ENCODE assay signal across 14 cellular contexts in genomic region chr18:76484749-76485387, GRCh38. TPM values are rescaled to one million over a fixed set of nuclear protein-coding genes. Genes with fewer than 3 reads are reported as not detected.
DNase-seq lines count a peak whose midpoint lies in the region; ATAC-seq, FAIRE-seq and TF ChIP-seq lines count a peak whose summit lies in the region.
"Had no signal": no experiment of that assay in that cellular context is flagged by ENCODE, and none has a peak within 500 bp of the region (broad histone marks: within the 10 kb centered on the region; RNA-seq: fewer than 3 reads in every experiment).

No MANE protein-coding gene starts in this region.

- intact Hi-C loops in GM12878 (cut with micrococcal nuclease; ENCODE audit: unreplicated experiment) (loop anchor here (10.0 kb wide), 1 partner anchor 1280 kb away; the partner anchor contains the start of gene PTGR3), lower leg skin (cut with DNase I; ENCODE audit: low total_unique reads) (no loop called here)

- TF ChIP-seq EP300 in GM12878 (IDR thresholded peaks at IDR 0.05; ENCODE audit: borderline replicate concordance in 1 of 2, control insufficient read depth in 1 of 2, low read depth in 2 of 2, low read length in 2 of 2): peak in 1 of 2 experiments; percentile 80; a peak in 2 of 4 replicates

- RAD21 ChIA-PET in GM12878 (lab: Charles Lee; ENCODE audit: unreplicated experiment): interaction anchor here (1.5 to 1.7 kb wide), 2 partner anchors 9 to 10 kb away, joined by 4 to 5 read pairs; no protein-coding TSS in a partner anchor

- CTCF ChIA-PET in GM12878 (lab: Yijun Ruan, JAX): interaction anchor here (1.0 to 1.9 kb wide), 4 partner anchors 9 to 28 kb away, joined by 3 to 5 read pairs (median 4); no protein-coding TSS in a partner anchor

- peaks cover 6 to 7% of the 10 kb centered on the region in 2 experiments; a peak in 2 of 4 replicates for H3K36me3 ChIP-seq in GM12878 (ENCODE audit: control insufficient read depth in 2 of 2, insufficient read depth in 2 of 2, low read length in 1 of 2)

- no peak overlapping the region for H3K9ac ChIP-seq in GM12878 (ENCODE audit: control insufficient read depth, insufficient read depth, low read length)

- H3K9me3 ChIP-seq in GM12878 (replicated peaks; ENCODE audit: control insufficient read depth, insufficient read depth, low read length): no peaks in the 10 kb centered on the region

- BruUV-seq in GM12878 (replicated peaks; lab: Mats Ljungman, UMichigan): no TSS peak

- TF ChIP-seq RAD21 in GM12878 (IDR thresholded peaks at IDR 0.05; ENCODE audit: insufficient read depth, low read depth, low read length): no peak

- in situ Hi-C loops in GM13976 (cut with MboI; ENCODE audit: low sequenced_read_pairs, unreplicated experiment): loop anchor here (25.0 kb wide), 1 partner anchor 627 kb away; no protein-coding TSS in a partner anchor
- in situ Hi-C loops in GM12878 (cut with MboI): no loop called here

- no peak overlapping the region for H3K27ac Mint-ChIP-seq in activated naive CD4-positive, alpha-beta T cell treated with anti-CD3 and anti-CD28 coated beads, Interleukin-2, amount 50 U/mL, for 72 hours

- no peak for TF ChIP-seq POLR2A in GM12878 (IDR thresholded peaks at IDR 0.05; ENCODE audit: low read depth, low read length)
- TF ChIP-seq POLR2A in lower leg skin (IDR thresholded peaks at IDR 0.05): no peak

- H3K4me2 ChIP-seq in GM12878 (ENCODE audit: control insufficient read depth, insufficient read depth): peak overlapping the region; percentile 80

- H4K20me1 ChIP-seq in GM12878 (ENCODE audit: control insufficient read depth, insufficient read depth): 0 out of 2 replicates have a peak, but pooled peaks cover 2% of the 10 kb centered on the region

- under 1% methylated on average over 6 of the region's 6 CpGs for WGBS in GM12878 (ENCODE audit: insufficient coverage, insufficient replicate concordance, low lambda C conversion rate, missing lambda C conversion rate)
- 85 to 86% methylated on average over 6 of the region's 6 CpGs for WGBS in lower leg skin, 2 donors

- H3K9me3 Mint-ChIP-seq in activated naive CD4-positive, alpha-beta T cell treated with anti-CD3 and anti-CD28 coated beads, Interleukin-2, amount 50 U/mL, for 72 hours: no peaks in the 10 kb centered on the region

- H3K79me2 ChIP-seq in GM12878 (ENCODE audit: control insufficient read depth, insufficient read depth, low read length): peaks cover 94% of the 10 kb centered on the region

- no peak for FAIRE-seq in GM12878 (lab: Jason Lieb, UNC)

- H3K4me3 ChIP-seq in GM12878 (peak overlapping the region; percentile 62), lower leg skin (ENCODE audit: low read depth, poor library complexity, severe bottlenecking) (no peak overlapping the region)

- SMC1A ChIA-PET in GM12878 (lab: Charles Lee; ENCODE audit: uncharacterized antibody, unreplicated experiment): interaction anchor here (1.1 to 1.9 kb wide), 6 partner anchors 10 to 89 kb away, joined by 3 to 10 read pairs (median 3); no protein-coding TSS in a partner anchor

- no peaks in the 10 kb centered on the region for H3K27me3 ChIP-seq in GM12878 (replicated peaks in 1 of 2; ENCODE audit: control insufficient read depth in 2 of 2, insufficient read depth in 2 of 2, low read length in 1 of 2)

- TF ChIP-seq CTCF in GM13976 (IDR thresholded peaks at IDR 0.05; ENCODE audit: borderline replicate concordance, control extremely low read depth, extremely low read depth, insufficient read depth, missing control alignments) (no peak), GM12878 (IDR thresholded peaks at IDR 0.05 in 2 of 3, conservative IDR thresholded peaks at IDR 0.05 in 1 of 3; ENCODE audit: control insufficient read depth in 2 of 3, extremely low read depth in 1 of 3, insufficient read depth in 1 of 3, low read depth in 3 of 3, low read length in 3 of 3) (no peak), lower leg skin (IDR thresholded peaks at IDR 0.05) (no peak)

- H3K27ac ChIP-seq in GM12878 (ENCODE audit: control insufficient read depth, insufficient read depth): peak overlapping the region; percentile 39

- POLR2A ChIA-PET in GM12878 (lab: Charles Lee): interaction anchor here (1.6 kb wide), 1 partner anchor 9 kb away, joined by 3 read pairs; no protein-coding TSS in a partner anchor

- no peaks in the 10 kb centered on the region for H3K36me3 Mint-ChIP-seq in activated naive CD4-positive, alpha-beta T cell treated with anti-CD3 and anti-CD28 coated beads, Interleukin-2, amount 50 U/mL, for 72 hours

- ATAC-seq in GM21619 (IDR thresholded peaks at IDR 0.05; ENCODE audit: unreplicated experiment): peak; percentile 66
- ATAC-seq in HG03342 (IDR thresholded peaks at IDR 0.05; ENCODE audit: unreplicated experiment): peak; percentile 60
- peak; percentile 79 for ATAC-seq in GM12878
- ATAC-seq in activated naive CD4-positive, alpha-beta T cell treated with anti-CD3 and anti-CD28 coated beads, Interleukin-2, amount 50 U/mL, for 72 hours: no peak
- no peak for ATAC-seq in HG03045 (IDR thresholded peaks at IDR 0.05; ENCODE audit: unreplicated experiment)
- ATAC-seq: left lobe of liver, Right ventricle myocardium inferior had no signal

- H3K4me1 ChIP-seq in GM12878 (ENCODE audit: control insufficient read depth, insufficient read depth, low read length): peaks cover 30% of the 10 kb centered on the region

- peak; percentile 47 for DNase-seq in GM13976 (ENCODE audit: low spot score)
- DNase-seq in GM12878 (ENCODE audit: low read depth, low spot score): no peak
- no peak for DNase-seq in lower leg skin (ENCODE audit: low spot score in 2 of 2)
- DNase-seq in activated naive CD4-positive, alpha-beta T cell treated with anti-CD3 and anti-CD28 coated beads, Interleukin-2, amount 50 U/mL, for 72 hours (ENCODE audit: low spot score in 2 of 2): no peak
- no peak for DNase-seq in DMS53 (lab: John Stamatoyannopoulos, UW)
- DNase-seq: activated T-cell treated with anti-CD3 and anti-CD28 coated beads for 4 hours; aorta; effector memory CD4-positive, alpha-beta T cell; NCI-H446 had no signal

- no peak overlapping the region for H2AFZ ChIP-seq in GM12878 (ENCODE audit: control insufficient read depth, low read depth, low read length)

TF ChIP-seq in GM12878, 131 proteins besides CTCF, POLR2A, EP300 and RAD21 (continues in another document):
- TF ChIP-seq JUNB (IDR thresholded peaks at IDR 0.05) (peak; percentile 60), ZNF592 (IDR thresholded peaks at IDR 0.05) (no peak), TCF3 (IDR thresholded peaks at IDR 0.05; ENCODE audit: borderline replicate concordance, insufficient read depth, low read depth, low read length) (no peak)

RNA-seq across cellular contexts. Expression of gene ZNF516, which starts 10.2 kb away (rescaled TPM):
- 64.3 and 64.4 TPM in 2 replicates for total RNA-seq in GM12878 (2013; cell fraction: nucleolus; rRNA removed)
- total RNA-seq in GM12878 (2014; rRNA removed): 9.5 and 12.1 TPM in 2 replicates
- total RNA-seq in GM12878 (2014; rRNA removed; fragmentation: Illumina TruSeq; extraction: Trizol): 6.8 and 6.9 TPM in 2 replicates
- 23.8 and 32.0 TPM in 2 replicates for total RNA-seq in GM12878 (2021)
- polyA plus RNA-seq in GM12878 (2011; ENCODE audit: low read depth): 7.3 TPM
- 8.7 and 9.0 TPM in 2 replicates for polyA plus RNA-seq in GM12878 (2011; rRNA removed)
- 5.5 and 6.0 TPM in 2 replicates for polyA plus RNA-seq in GM12878 (2011; cell fraction: cytosol; rRNA removed)
- 21.3 and 23.9 TPM in 2 replicates for polyA plus RNA-seq in GM12878 (2011; cell fraction: nucleus; rRNA removed)
- 11.5 and 14.1 TPM in 2 replicates for polyA plus RNA-seq in GM12878 (2012)
- polyA plus RNA-seq in GM12878 (2014; fragmentation: Illumina TruSeq; extraction: Trizol): 3.9 and 4.7 TPM in 2 replicates
- polyA plus RNA-seq in GM12878 (2014; fragmentation: Nextera tagmentation; extraction: Ambion mirVana): 1 to 10 TPM; 2.0 to 4.2 TPM
- polyA plus RNA-seq in GM12878 (2014; rRNA removed): 9.8 and 10.4 TPM in 2 replicates
- polyA plus RNA-seq in GM12878 (2016; fragmentation: Nextera tagmentation; extraction: Ambion mirVana): 1 to 10 TPM; 8.2 to 8.3 TPM
- 6.5 and 11.3 TPM in 2 replicates for polyA minus RNA-seq in GM12878 (2011; rRNA and poly(A)+ RNA removed)
- polyA minus RNA-seq in GM12878 (2011; cell fraction: cytosol; rRNA and poly(A)+ RNA removed): 6.0 and 11.0 TPM in 2 replicates
- 22.1 and 30.9 TPM in 2 replicates for polyA minus RNA-seq in GM12878 (2011; cell fraction: nucleus; rRNA and poly(A)+ RNA removed)
- 10 to 100 TPM; 34.4 to 57.3 (median 39.5) TPM for total RNA-seq in lower leg skin
- 10 to 100 TPM in 1 of 2 donors, 1 to 10 TPM in 1; 7.9 to 13.8 TPM for total RNA-seq in activated naive CD4-positive, alpha-beta T cell treated with anti-CD3 and anti-CD28 coated beads, Interleukin-2, amount 50 U/mL, for 72 hours

Comparison
In these comparisons a context has a peak if more than half of its experiments do, and no peak if none do; other contexts are left out.
1. ATAC-seq: peak in GM21619 (single experiment), HG03342 (single experiment) and GM12878 (single experiment); none in activated naive CD4-positive, alpha-beta T cell treated with anti-CD3 and anti-CD28 coated beads, Interleukin-2, amount 50 U/mL, for 72 hours (0 of 2) and HG03045 (single experiment).